Comparison of ENCODE assay signal across 8 cellular contexts in the genomic region with DNA sequence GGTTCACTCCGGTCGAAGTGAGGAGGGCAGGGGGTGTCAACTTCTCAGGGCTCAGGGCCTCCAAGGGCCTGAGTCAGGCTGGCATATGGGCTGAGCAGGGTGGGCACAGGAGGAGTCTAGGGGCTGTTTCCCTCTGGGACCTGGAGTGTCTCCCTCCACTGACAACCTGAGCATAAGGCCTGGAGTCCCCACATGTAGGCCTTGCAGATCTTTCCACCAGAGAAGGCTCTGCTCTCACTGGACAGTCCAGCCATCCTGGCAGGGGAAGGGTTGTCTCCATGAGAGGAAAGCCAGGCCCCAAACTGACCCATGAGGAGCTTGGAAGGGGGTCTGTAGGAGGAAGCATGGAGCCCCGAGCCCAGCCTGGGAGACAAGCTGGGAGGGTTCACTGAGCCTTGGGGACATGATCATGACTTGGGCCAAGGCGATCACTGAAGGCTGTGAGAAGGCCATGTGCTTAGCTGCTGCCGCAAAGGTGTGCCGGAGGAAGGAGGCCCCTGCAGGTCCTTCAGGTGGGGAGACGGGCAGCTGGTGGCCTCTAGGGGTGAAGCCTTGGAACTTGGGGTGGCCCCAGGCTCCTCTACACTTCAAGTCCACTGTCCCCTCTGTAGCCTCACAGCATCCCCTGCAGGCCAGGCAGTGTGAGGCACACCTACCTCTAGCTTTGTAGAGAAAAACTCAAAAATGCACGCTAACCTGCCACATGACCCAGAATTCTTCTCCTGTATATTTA. TPM values are rescaled to one million over a fixed set of nuclear protein-coding genes. Genes with fewer than 3 reads are reported as not detected.
DNase-seq lines count a peak whose midpoint lies in the region; ATAC-seq and TF ChIP-seq lines count a peak whose summit lies in the region.

No MANE protein-coding gene starts in this region.

- H3K27ac Mint-ChIP-seq in activated CD4-positive, alpha-beta memory T cell treated with anti-CD3 and anti-CD28 coated beads for 36 hours, result peak overlapping the region; percentile 39
- H3K27ac Mint-ChIP-seq in osteocyte (ENCODE audit: unreplicated experiment), result no peak overlapping the region

- H3K27me3 Mint-ChIP-seq in activated CD4-positive, alpha-beta memory T cell treated with anti-CD3 and anti-CD28 coated beads for 36 hours, result no peaks in the 10 kb centered on the region
- H3K27me3 Mint-ChIP-seq in osteocyte (ENCODE audit: unreplicated experiment), result peaks cover 6% of the 10 kb centered on the region

- no peaks in the 10 kb centered on the region for H3K9me3 Mint-ChIP-seq in activated CD4-positive, alpha-beta memory T cell treated with anti-CD3 and anti-CD28 coated beads for 36 hours
- no peaks in the 10 kb centered on the region for H3K9me3 Mint-ChIP-seq in osteocyte (ENCODE audit: unreplicated experiment)

- no peak for DNase-seq in AG09309 (ENCODE audit: low read depth)
- peak; percentile 77 to 80 for DNase-seq in Kasumi-1 (lab: John Stamatoyannopoulos, UW)
- DNase-seq in activated CD4-positive, alpha-beta memory T cell treated with anti-CD3 and anti-CD28 coated beads for 36 hours, result peak; percentile 84
- DNase-seq in epithelial cell of proximal tubule (ENCODE audit: low read depth), result no peak
- DNase-seq in osteocyte (ENCODE audit: extremely low spot score, unreplicated experiment), result no peak
- no peak for DNase-seq in NCI-H1092 treated with DMSO at 0.1 percent for 48 hours (lab: John Stamatoyannopoulos, UW)

- H3K4me3 ChIP-seq in AG09309 (ENCODE audit: control insufficient read depth, low read depth, low read length) (no peak overlapping the region), epithelial cell of proximal tubule (ENCODE audit: low read depth, low read length) (no peak overlapping the region)

- peaks cover 23% of the 10 kb centered on the region for H3K4me1 Mint-ChIP-seq in activated CD4-positive, alpha-beta memory T cell treated with anti-CD3 and anti-CD28 coated beads for 36 hours (ENCODE audit: low read depth)
- H3K4me1 Mint-ChIP-seq in osteocyte (ENCODE audit: unreplicated experiment), result no peaks in the 10 kb centered on the region

- TF ChIP-seq CTCF in AG09309 (IDR thresholded peaks at IDR 0.05; ENCODE audit: control insufficient read depth, insufficient read depth, low read depth, low read length, missing control alignments) (peak; percentile 75), epithelial cell of proximal tubule (conservative IDR thresholded peaks at IDR 0.05; ENCODE audit: low read depth, low read length) (peak; percentile 68), osteocyte (IDR thresholded peaks at IDR 0.05) (peak; percentile 47)

- ATAC-seq in GM19438 (IDR thresholded peaks at IDR 0.05; ENCODE audit: low read depth, unreplicated experiment), result peak; percentile 79
- no peak for ATAC-seq in GM18870 (IDR thresholded peaks at IDR 0.05; ENCODE audit: unreplicated experiment)

- H3K4me3 Mint-ChIP-seq in activated CD4-positive, alpha-beta memory T cell treated with anti-CD3 and anti-CD28 coated beads for 36 hours, result peak overlapping the region; percentile 64
- no peak overlapping the region for H3K4me3 Mint-ChIP-seq in osteocyte (ENCODE audit: unreplicated experiment)

- H3K36me3 Mint-ChIP-seq in activated CD4-positive, alpha-beta memory T cell treated with anti-CD3 and anti-CD28 coated beads for 36 hours, result no peaks in the 10 kb centered on the region
- H3K36me3 Mint-ChIP-seq in osteocyte (ENCODE audit: unreplicated experiment), result no peaks in the 10 kb centered on the region

- CTCF ChIA-PET in activated CD4-positive, alpha-beta memory T cell treated with anti-CD3 and anti-CD28 coated beads for 36 hours (lab: Charles Lee), result interaction anchor here (0.6 to 2.8 kb wide), 26 partner anchors 9 to 288 kb away, joined by 3 to 28 read pairs (median 5); a partner anchor contains a TSS

- POLR2A ChIA-PET in activated CD4-positive, alpha-beta memory T cell treated with anti-CD3 and anti-CD28 coated beads for 36 hours (lab: Charles Lee), result no interaction called here

- intact Hi-C loops in activated CD4-positive, alpha-beta memory T cell treated with anti-CD3 and anti-CD28 coated beads for 36 hours (cut with micrococcal nuclease), result loop anchor here (1.0 to 2.0 kb wide), 5 partner anchors 26 to 181 kb away; no protein-coding TSS in a partner anchor

RNA-seq across cellular contexts. Expression of a gene that starts 9.9 kb away (rescaled TPM):
- total RNA-seq in activated CD4-positive, alpha-beta memory T cell treated with anti-CD3 and anti-CD28 coated beads for 36 hours, result under 1 TPM; 0.36 to 0.45 TPM
- 0.29 and 1.8 TPM in 2 replicates for total RNA-seq in epithelial cell of proximal tubule
- not detected in 2 replicates for total RNA-seq in osteocyte

RNA-seq across cellular contexts. Expression of a gene that starts 15.4 kb away (rescaled TPM):
- 10 to 100 TPM; 64.6 to 65.9 TPM for total RNA-seq in activated CD4-positive, alpha-beta memory T cell treated with anti-CD3 and anti-CD28 coated beads for 36 hours
- 122 and 141 TPM in 2 replicates for total RNA-seq in epithelial cell of proximal tubule
- total RNA-seq in osteocyte, result 96.3 and 104 TPM in 2 replicates

RNA-seq across cellular contexts. Expression of a gene that starts 22.9 kb away (rescaled TPM):
- 10 to 100 TPM; 10.1 to 11.5 TPM for total RNA-seq in activated CD4-positive, alpha-beta memory T cell treated with anti-CD3 and anti-CD28 coated beads for 36 hours
- total RNA-seq in epithelial cell of proximal tubule (4.3 and 5.0 TPM in 2 replicates), osteocyte (7.8 and 8.0 TPM in 2 replicates)

RNA-seq across cellular contexts. Expression of a gene that starts 36.8 kb away (rescaled TPM):
- 100 to 1,000 TPM; 167 to 173 TPM for total RNA-seq in activated CD4-positive, alpha-beta memory T cell treated with anti-CD3 and anti-CD28 coated beads for 36 hours
- total RNA-seq in epithelial cell of proximal tubule, result 136 and 159 TPM in 2 replicates
- total RNA-seq in osteocyte, result 41.5 and 42.5 TPM in 2 replicates

RNA-seq across cellular contexts. Expression of a gene that starts 39.2 kb away (rescaled TPM):
- 1 to 10 TPM; 5.4 to 5.8 TPM for total RNA-seq in activated CD4-positive, alpha-beta memory T cell treated with anti-CD3 and anti-CD28 coated beads for 36 hours
- 13.7 and 20.1 TPM in 2 replicates for total RNA-seq in epithelial cell of proximal tubule
- 33.2 and 37.4 TPM in 2 replicates for total RNA-seq in osteocyte

Comparison
In these comparisons a context has a peak if more than half of its experiments do, and no peak if none do; other contexts are left out.
1. DNase-seq: peak in Kasumi-1 (2 of 2) and activated CD4-positive, alpha-beta memory T cell treated with anti-CD3 and anti-CD28 coated beads for 36 hours (single experiment); none in AG09309 (single experiment), epithelial cell of proximal tubule (single experiment), osteocyte (single experiment) and NCI-H1092 treated with DMSO at 0.1 percent for 48 hours (single experiment).
2. Peak in every context shown above with its lines, with median percentiles within 50 percentile points of each other: CTCF ChIP-seq.